28 cellular contexts compared by ENCODE assay signal in genomic region chr18:60596928-60597327, GRCh38.
"Had no signal": no experiment of that assay in that cellular context is flagged by ENCODE, and none has a peak within 500 bp of the region (broad histone marks: within the 10 kb centered on the region; RNA-seq: fewer than 3 reads in every experiment).

No MANE protein-coding gene starts in this region.

- H3K27ac ChIP-seq: breast epithelium, colonic mucosa, dorsolateral prefrontal cortex, esophagus muscularis mucosa, gastrocnemius medialis, neural progenitor cell, right lobe of liver, skin epidermis, testis, vagina had no signal

- ATAC-seq: effector memory CD8-positive, alpha-beta T cell; gastrocnemius medialis; left ventricle myocardium superior; naive thymus-derived CD8-positive, alpha-beta T cell; right lobe of liver; stimulated activated effector memory CD8-positive, alpha-beta T cell treated with anti-CD3 and anti-CD28 coated beads, Interleukin-12 subunit alpha, Interleukin-12 subunit beta, amount 100 ng/mL, for 72 hours had no signal

- H3K36me3 ChIP-seq: breast epithelium, colonic mucosa, esophagus muscularis mucosa, gastrocnemius medialis, neural progenitor cell, right lobe of liver, vagina had no signal

- H3K4me3 Mint-ChIP-seq: activated B cell treated with CpG ODN at 0.5 μM for 24 hours; activated CD4-positive, alpha-beta memory T cell treated with anti-CD3 and anti-CD28 coated beads for 36 hours; activated naive CD4-positive, alpha-beta T cell treated with anti-CD3 and anti-CD28 coated beads for 36 hours; activated naive CD8-positive, alpha-beta T cell treated with anti-CD3 and anti-CD28 coated beads, Interleukin-2, amount 10 ng/mL, durations not matched to agents 7 days and 5 days; central memory CD8-positive, alpha-beta T cell; effector memory CD8-positive, alpha-beta T cell; mesothelial cell of epicardium; naive thymus-derived CD8-positive, alpha-beta T cell; neural progenitor cell; stimulated activated effector memory CD8-positive, alpha-beta T cell treated with anti-CD3 and anti-CD28 coated beads, Interleukin-12 subunit alpha, Interleukin-12 subunit beta, amount 100 ng/mL, for 72 hours had no signal

- H3K36me3 Mint-ChIP-seq: activated CD4-positive, alpha-beta memory T cell treated with anti-CD3 and anti-CD28 coated beads for 36 hours; activated naive CD8-positive, alpha-beta T cell treated with anti-CD3 and anti-CD28 coated beads, Interleukin-2, amount 10 ng/mL, durations not matched to agents 7 days and 5 days; mesothelial cell of epicardium; naive thymus-derived CD8-positive, alpha-beta T cell; neural progenitor cell; stimulated activated effector memory CD8-positive, alpha-beta T cell treated with anti-CD3 and anti-CD28 coated beads, Interleukin-12 subunit alpha, Interleukin-12 subunit beta, amount 100 ng/mL, for 72 hours had no signal

- H3K4me3 ChIP-seq: breast epithelium, colonic mucosa, dorsolateral prefrontal cortex, esophagus muscularis mucosa, gastrocnemius medialis, neural progenitor cell, right lobe of liver, skin epidermis, testis, vagina had no signal

- H3K4me1 ChIP-seq: breast epithelium, colonic mucosa, esophagus muscularis mucosa, gastrocnemius medialis, neural progenitor cell, right lobe of liver, testis, vagina had no signal

- H3K27me3 Mint-ChIP-seq: activated B cell treated with CpG ODN at 0.5 μM for 24 hours; activated CD4-positive, alpha-beta memory T cell treated with anti-CD3 and anti-CD28 coated beads for 36 hours; activated naive CD8-positive, alpha-beta T cell treated with anti-CD3 and anti-CD28 coated beads, Interleukin-2, amount 10 ng/mL, durations not matched to agents 7 days and 5 days; central memory CD8-positive, alpha-beta T cell; effector memory CD8-positive, alpha-beta T cell; naive thymus-derived CD8-positive, alpha-beta T cell had no signal

- DNase-seq: activated B cell treated with CpG ODN at 0.5 μM for 24 hours; activated CD4-positive, alpha-beta memory T cell treated with anti-CD3 and anti-CD28 coated beads for 36 hours; activated CD4-positive, alpha-beta T cell treated with anti-CD3 and anti-CD28 coated beads for 4 hours; activated naive CD4-positive, alpha-beta T cell treated with anti-CD3 and anti-CD28 coated beads for 36 hours; activated naive CD8-positive, alpha-beta T cell treated with anti-CD3 and anti-CD28 coated beads, Interleukin-2, amount 10 ng/mL, durations not matched to agents 7 days and 5 days; activated T-cell treated with anti-CD3 and anti-CD28 coated beads, Interleukin-2, amount 50 U/mL, for 48 hours; amniotic stem cell; colonic mucosa; dorsolateral prefrontal cortex; effector memory CD8-positive, alpha-beta T cell; gastrocnemius medialis; hippocampal formation; kidney glomerular epithelial cell; left ventricle myocardium superior; mammary epithelial cell; naive thymus-derived CD8-positive, alpha-beta T cell; right lobe of liver; stimulated activated CD4-positive, alpha-beta T cell treated with anti-CD3 and anti-CD28 coated beads, Interleukin-2, amount 100 ng/mL, for 24 hours; testis; trophoblast cell had no signal

- H3K9me3 Mint-ChIP-seq: activated B cell treated with CpG ODN at 0.5 μM for 24 hours; activated CD4-positive, alpha-beta memory T cell treated with anti-CD3 and anti-CD28 coated beads for 36 hours; activated naive CD8-positive, alpha-beta T cell treated with anti-CD3 and anti-CD28 coated beads, Interleukin-2, amount 10 ng/mL, durations not matched to agents 7 days and 5 days; central memory CD8-positive, alpha-beta T cell; mesothelial cell of epicardium; neural progenitor cell had no signal

- H3K9me3 ChIP-seq: breast epithelium, colonic mucosa, esophagus muscularis mucosa, gastrocnemius medialis, right lobe of liver, testis, vagina had no signal

- H3K4me1 Mint-ChIP-seq: activated B cell treated with CpG ODN at 0.5 μM for 24 hours; activated naive CD8-positive, alpha-beta T cell treated with anti-CD3 and anti-CD28 coated beads, Interleukin-2, amount 10 ng/mL, durations not matched to agents 7 days and 5 days; central memory CD8-positive, alpha-beta T cell; mesothelial cell of epicardium; naive thymus-derived CD8-positive, alpha-beta T cell; stimulated activated effector memory CD8-positive, alpha-beta T cell treated with anti-CD3 and anti-CD28 coated beads, Interleukin-12 subunit alpha, Interleukin-12 subunit beta, amount 100 ng/mL, for 72 hours had no signal

- H3K27me3 ChIP-seq: breast epithelium, colonic mucosa, dorsolateral prefrontal cortex, esophagus muscularis mucosa, gastrocnemius medialis, neural progenitor cell, right lobe of liver, testis, vagina had no signal

- H3K27ac Mint-ChIP-seq: activated B cell treated with CpG ODN at 0.5 μM for 24 hours; activated CD4-positive, alpha-beta memory T cell treated with anti-CD3 and anti-CD28 coated beads for 36 hours; activated naive CD4-positive, alpha-beta T cell treated with anti-CD3 and anti-CD28 coated beads for 36 hours; activated naive CD8-positive, alpha-beta T cell treated with anti-CD3 and anti-CD28 coated beads, Interleukin-2, amount 10 ng/mL, durations not matched to agents 7 days and 5 days; effector memory CD8-positive, alpha-beta T cell; mesothelial cell of epicardium; naive thymus-derived CD8-positive, alpha-beta T cell; neural progenitor cell; stimulated activated effector memory CD8-positive, alpha-beta T cell treated with anti-CD3 and anti-CD28 coated beads, Interleukin-12 subunit alpha, Interleukin-12 subunit beta, amount 100 ng/mL, for 72 hours had no signal
